9 cellular contexts compared by ENCODE assay signal in genomic region chr2:57516740-57517340, GRCh38.
A peak's percentile ranks its signal among the peaks of the same experiment; 100 is the strongest.
DNase-seq lines count a peak whose midpoint lies in the region; ATAC-seq and TF ChIP-seq lines count a peak whose summit lies in the region.
"Had no signal": no experiment of that assay in that cellular context is flagged by ENCODE, and none has a peak within 500 bp of the region (broad histone marks: within the 10 kb centered on the region; RNA-seq: fewer than 3 reads in every experiment).

No MANE protein-coding gene starts in this region.

- no peaks in the 10 kb centered on the region for H3K9me3 ChIP-seq in fibroblast of lung (ENCODE audit: control insufficient read depth, insufficient read depth, low read depth, low read length)
- no peaks in the 10 kb centered on the region for H3K9me3 ChIP-seq in psoas muscle

- H4K20me1 ChIP-seq in KMS-11 (ENCODE audit: insufficient read depth) (no peaks in the 10 kb centered on the region), fibroblast of lung (ENCODE audit: control insufficient read depth, extremely low read depth, insufficient read depth, low read length) (no peaks in the 10 kb centered on the region)

- H3K79me2 ChIP-seq in KMS-11 (ENCODE audit: insufficient read depth, low read depth) (no peaks in the 10 kb centered on the region), fibroblast of lung (ENCODE audit: control insufficient read depth, insufficient read depth, low read length) (no peaks in the 10 kb centered on the region)

- TF ChIP-seq CTCF in KMS-11 (conservative IDR thresholded peaks at IDR 0.05; ENCODE audit: low read depth, low read length) (peak; percentile 86), fibroblast of lung (conservative IDR thresholded peaks at IDR 0.05 in 1 of 2, IDR thresholded peaks at IDR 0.05 in 1 of 2; ENCODE audit: low read depth in 1 of 2, low read length in 2 of 2) (peak; percentile 23 to 33), psoas muscle (IDR thresholded peaks at IDR 0.05) (peak; percentile 60)

- H3K4me2 ChIP-seq in KMS-11: 0 out of 2 replicates have a peak overlapping the region, but pooled peaks have one; percentile 8
- no peak overlapping the region for H3K4me2 ChIP-seq in fibroblast of lung (ENCODE audit: extremely low read depth, insufficient read depth, low read length)

- H2AFZ ChIP-seq in KMS-11 (ENCODE audit: low read depth) (0 out of 2 replicates have a peak overlapping the region, but pooled peaks have one; percentile 28), fibroblast of lung (ENCODE audit: low read length) (no peak overlapping the region)

- H3K27me3 ChIP-seq in KMS-11 (ENCODE audit: insufficient read depth, low read depth) (no peaks in the 10 kb centered on the region), fibroblast of lung (ENCODE audit: control insufficient read depth, insufficient read depth, low read length) (no peaks in the 10 kb centered on the region), psoas muscle (ENCODE audit: insufficient read depth in 3 of 3, low read length in 2 of 3) (no peaks in the 10 kb centered on the region)

- H3K9ac ChIP-seq in KMS-11: no peak overlapping the region
- H3K9ac ChIP-seq in fibroblast of lung (ENCODE audit: insufficient read depth, low read length): no peak overlapping the region

- ATAC-seq in psoas muscle: peak in 3 of 4 donors; percentile 61 to 74 (median 69)

- H3K27ac ChIP-seq in KMS-11 (no peak overlapping the region), fibroblast of lung (ENCODE audit: insufficient read depth, low read length) (no peak overlapping the region), psoas muscle (no peak overlapping the region)
- H3K27ac ChIP-seq: epithelial cell of prostate had no signal

- DNase-seq in SIG-M5 treated with dmso at 0.1 percent for 504 hours (lab: John Stamatoyannopoulos, UW; ENCODE audit: unreplicated experiment) (peak; percentile 72), SIG-M5 (lab: John Stamatoyannopoulos, UW) (no peak), H4 (ENCODE audit: low spot score) (peak; percentile 60), RPMI8226 (peak; percentile 15), fibroblast of lung (ENCODE audit: low read depth in 2 of 2) (peak; percentile 42 to 60), psoas muscle (no peak), GOT3 (lab: John Stamatoyannopoulos, UW) (no peak)

- H3K4me3 ChIP-seq in KMS-11 (IDR thresholded peaks at IDR 0.05; ENCODE audit: insufficient read depth, low read depth, low read length) (no peak overlapping the region), fibroblast of lung (replicated peaks in 1 of 4; ENCODE audit: control extremely low read depth in 1 of 4, insufficient read depth in 1 of 4, low read depth in 3 of 4, low read length in 4 of 4) (no peak overlapping the region), psoas muscle (no peak overlapping the region)

- H3K36me3 ChIP-seq in KMS-11 (ENCODE audit: insufficient read depth): no peaks in the 10 kb centered on the region
- H3K36me3 ChIP-seq in fibroblast of lung (ENCODE audit: control insufficient read depth, insufficient read depth, low read length): no peaks in the 10 kb centered on the region
- no peaks in the 10 kb centered on the region for H3K36me3 ChIP-seq in psoas muscle (ENCODE audit: insufficient read depth in 1 of 2, low read depth in 1 of 2)

- 9 to 14% (median 12%) methylated on average over 6 of the region's 6 CpGs for WGBS in psoas muscle, 3 donors

- intact Hi-C loops in psoas muscle (cut with DNase I): loop anchor here (5.0 kb wide), 2 partner anchors 1335 to 1800 kb away; partner anchors contain the start of gene CCDC85A (in 1 of the 2)

- H3K4me1 ChIP-seq in KMS-11 (ENCODE audit: low read depth, poor library complexity, severe bottlenecking) (peaks cover 7% of the 10 kb centered on the region), fibroblast of lung (ENCODE audit: control insufficient read depth, extremely low read depth, insufficient read depth, low read length) (no peaks in the 10 kb centered on the region), psoas muscle (no peaks in the 10 kb centered on the region)

Comparison
In these comparisons a context has a peak if more than half of its experiments do, and no peak if none do; other contexts are left out.
1. DNase-seq: peak in SIG-M5 treated with dmso at 0.1 percent for 504 hours (single experiment), H4 (single experiment), RPMI8226 (single experiment) and fibroblast of lung (2 of 2); none in SIG-M5 (single experiment), psoas muscle (0 of 2) and GOT3 (single experiment).
2. CTCF ChIP-seq: peak in every context shown above with its lines; median percentile 86 in KMS-11; 60 in psoas muscle; 28 in fibroblast of lung.